1 cellular context compared by ENCODE assay signal in the genomic region with DNA sequence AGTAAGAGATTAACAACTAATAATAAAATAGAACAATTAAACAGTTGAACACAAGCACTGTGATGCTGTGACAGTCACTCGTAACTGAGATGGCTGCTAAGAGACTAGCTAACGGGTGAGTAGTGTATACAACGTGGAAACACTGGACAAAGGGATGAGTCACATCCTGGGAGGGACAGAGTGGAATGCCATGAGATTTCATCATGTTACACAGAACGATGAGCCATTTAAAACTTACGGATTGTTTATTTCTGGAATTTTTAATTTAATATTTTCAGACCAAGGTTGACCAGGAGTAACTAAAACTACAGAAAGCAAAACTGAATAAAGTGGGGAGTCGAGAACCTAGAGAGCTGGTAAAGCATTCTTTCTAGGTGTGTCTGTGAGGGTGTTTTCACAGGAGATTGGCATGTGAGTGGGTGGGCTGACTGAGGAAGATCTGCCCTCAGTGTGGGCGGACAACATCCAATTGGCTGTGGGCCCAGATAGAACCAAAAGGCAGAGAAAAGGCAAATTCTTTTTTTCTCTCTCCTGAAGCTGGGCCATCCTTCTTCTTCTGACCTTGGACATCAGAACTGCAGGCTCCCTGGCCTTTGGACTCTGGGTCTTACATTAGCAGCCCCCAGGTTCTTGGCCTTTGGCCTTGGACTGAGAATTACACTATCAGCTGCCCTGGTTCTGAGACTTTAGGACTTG.
TF ChIP-seq lines count a peak whose summit lies in the region.

No MANE protein-coding gene starts in this region.

TF ChIP-seq in K562, 482 proteins besides CTCF, POLR2A, EP300 and RAD21 (continued from another document and continues in another):
- TF ChIP-seq HDAC8 (tag; IDR thresholded peaks at IDR 0.05) (peak; percentile 33; the same call in 1 of the 2 replicates), ZMIZ1 (IDR thresholded peaks at IDR 0.05; ENCODE audit: low read depth in 2 of 2, low read length in 2 of 2) (no peak), NFE2 (IDR thresholded peaks at IDR 0.05; ENCODE audit: low read depth) (peak; percentile 28; the same call in 1 of the 2 replicates), ARNT (IDR thresholded peaks at IDR 0.05) (peak in 1 of 2 experiments; percentile 78; a peak in 1 of 4 replicates), HINFP (tag; conservative IDR thresholded peaks at IDR 0.05; ENCODE audit: low read depth) (0 out of 2 replicates have a peak, but pooled peaks have one; percentile 30), ZSCAN32 (CRISPR knock-in tag; IDR thresholded peaks at IDR 0.05) (0 out of 2 replicates have a peak, but pooled peaks have one; percentile 36), ILF3 (IDR thresholded peaks at IDR 0.05; ENCODE audit: borderline replicate concordance) (no peak), PHF20 (IDR thresholded peaks at IDR 0.05; ENCODE audit: partially characterized antibody) (no peak), CBFA2T2 (conservative IDR thresholded peaks at IDR 0.05) (no peak), HMG20B (CRISPR knock-in tag; IDR thresholded peaks at IDR 0.05) (no peak), ZNF639 (CRISPR knock-in tag; conservative IDR thresholded peaks at IDR 0.05 in 1 of 2, IDR thresholded peaks at IDR 0.05 in 1 of 2) (peak in 1 of 2 experiments; percentile 67; a peak in 2 of 4 replicates), ZNF140 (CRISPR knock-in tag; IDR thresholded peaks at IDR 0.05) (no peak), MCM5 (IDR thresholded peaks at IDR 0.05; ENCODE audit: low read depth) (no peak), NFXL1 (CRISPR knock-in tag; IDR thresholded peaks at IDR 0.05) (peak; percentile 67; the same call in 1 of the 2 replicates), JUND (IDR thresholded peaks at IDR 0.05; ENCODE audit: borderline replicate concordance, low read depth, low read length) (peak; percentile 98), JUND (tag; IDR thresholded peaks at IDR 0.05; ENCODE audit: borderline replicate concordance, low read depth, low read length) (peak; percentile 96), ZNF77 (CRISPR knock-in tag; IDR thresholded peaks at IDR 0.05) (no peak), TOE1 (IDR thresholded peaks at IDR 0.05; ENCODE audit: borderline replicate concordance) (no peak), TOE1 (CRISPR knock-in tag; IDR thresholded peaks at IDR 0.05; ENCODE audit: borderline replicate concordance, low read depth) (no peak), ZHX1 (conservative IDR thresholded peaks at IDR 0.05; ENCODE audit: low read length) (no peak), ZNF184 (CRISPR knock-in tag; IDR thresholded peaks at IDR 0.05) (no peak), ARHGAP35 (IDR thresholded peaks at IDR 0.05; ENCODE audit: partially characterized antibody) (no peak), KAT2B (IDR thresholded peaks at IDR 0.05; ENCODE audit: low read depth, low read length) (no peak), ZNF24 (IDR thresholded peaks at IDR 0.05) (no peak), CHD4 (IDR thresholded peaks at IDR 0.05; ENCODE audit: insufficient read depth, insufficient replicate concordance, low read depth, low read length, poor library complexity, severe bottlenecking) (no peak), NR2F6 (CRISPR knock-in tag; IDR thresholded peaks at IDR 0.05) (no peak), NFIC (IDR thresholded peaks at IDR 0.05) (peak; percentile 75), HDAC2 (IDR thresholded peaks at IDR 0.05) (0 out of 2 replicates have a peak, but pooled peaks have one; percentile 54), SOX6 (IDR thresholded peaks at IDR 0.05) (peak; percentile 94), NR2C2 (CRISPR knock-in tag; IDR thresholded peaks at IDR 0.05) (no peak), NR2C2 (tag; IDR thresholded peaks at IDR 0.05) (peak; percentile 62; the same call in 1 of the 2 replicates), HDAC3 (IDR thresholded peaks at IDR 0.05; ENCODE audit: borderline replicate concordance, partially characterized antibody) (no peak), TCF7L2 (IDR thresholded peaks at IDR 0.05; ENCODE audit: low read depth, low read length) (no peak), RUNX1 (IDR thresholded peaks at IDR 0.05; ENCODE audit: low read depth) (no peak), ZNF263 (CRISPR knock-in tag; IDR thresholded peaks at IDR 0.05; ENCODE audit: borderline replicate concordance) (0 out of 2 replicates have a peak, but pooled peaks have one; percentile 28), ZFP36 (IDR thresholded peaks at IDR 0.05; ENCODE audit: low read depth, low read length, partially characterized antibody) (no peak), GABPA (tag; conservative IDR thresholded peaks at IDR 0.05; ENCODE audit: low read depth) (peak; percentile 62)
- TF ChIP-seq, protein P1, sequence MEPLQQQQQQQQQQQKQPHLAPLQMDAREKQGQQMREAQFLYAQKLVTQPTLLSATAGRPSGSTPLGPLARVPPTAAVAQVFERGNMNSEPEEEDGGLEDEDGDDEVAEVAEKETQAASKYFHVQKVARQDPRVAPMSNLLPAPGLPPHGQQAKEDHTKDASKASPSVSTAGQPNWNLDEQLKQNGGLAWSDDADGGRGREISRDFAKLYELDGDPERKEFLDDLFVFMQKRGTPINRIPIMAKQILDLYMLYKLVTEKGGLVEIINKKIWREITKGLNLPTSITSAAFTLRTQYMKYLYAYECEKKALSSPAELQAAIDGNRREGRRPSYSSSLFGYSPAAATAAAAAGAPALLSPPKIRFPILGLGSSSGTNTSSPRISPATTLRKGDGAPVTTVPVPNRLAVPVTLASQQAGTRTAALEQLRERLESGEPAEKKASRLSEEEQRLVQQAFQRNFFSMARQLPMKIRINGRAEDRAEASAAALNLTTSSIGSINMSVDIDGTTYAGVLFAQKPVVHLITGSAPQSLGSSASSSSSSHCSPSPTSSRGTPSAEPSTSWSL (CRISPR knock-in tag; IDR thresholded peaks at IDR 0.05; ENCODE audit: borderline replicate concordance), result no peak
- TF ChIP-seq, protein P2, sequence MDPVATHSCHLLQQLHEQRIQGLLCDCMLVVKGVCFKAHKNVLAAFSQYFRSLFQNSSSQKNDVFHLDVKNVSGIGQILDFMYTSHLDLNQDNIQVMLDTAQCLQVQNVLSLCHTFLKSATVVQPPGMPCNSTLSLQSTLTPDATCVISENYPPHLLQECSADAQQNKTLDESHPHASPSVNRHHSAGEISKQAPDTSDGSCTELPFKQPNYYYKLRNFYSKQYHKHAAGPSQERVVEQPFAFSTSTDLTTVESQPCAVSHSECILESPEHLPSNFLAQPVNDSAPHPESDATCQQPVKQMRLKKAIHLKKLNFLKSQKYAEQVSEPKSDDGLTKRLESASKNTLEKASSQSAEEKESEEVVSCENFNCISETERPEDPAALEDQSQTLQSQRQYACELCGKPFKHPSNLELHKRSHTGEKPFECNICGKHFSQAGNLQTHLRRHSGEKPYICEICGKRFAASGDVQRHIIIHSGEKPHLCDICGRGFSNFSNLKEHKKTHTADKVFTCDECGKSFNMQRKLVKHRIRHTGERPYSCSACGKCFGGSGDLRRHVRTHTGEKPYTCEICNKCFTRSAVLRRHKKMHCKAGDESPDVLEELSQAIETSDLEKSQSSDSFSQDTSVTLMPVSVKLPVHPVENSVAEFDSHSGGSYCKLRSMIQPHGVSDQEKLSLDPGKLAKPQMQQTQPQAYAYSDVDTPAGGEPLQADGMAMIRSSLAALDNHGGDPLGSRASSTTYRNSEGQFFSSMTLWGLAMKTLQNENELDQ (CRISPR knock-in tag; IDR thresholded peaks at IDR 0.05; ENCODE audit: borderline replicate concordance), result no peak
- TF ChIP-seq, protein P3, sequence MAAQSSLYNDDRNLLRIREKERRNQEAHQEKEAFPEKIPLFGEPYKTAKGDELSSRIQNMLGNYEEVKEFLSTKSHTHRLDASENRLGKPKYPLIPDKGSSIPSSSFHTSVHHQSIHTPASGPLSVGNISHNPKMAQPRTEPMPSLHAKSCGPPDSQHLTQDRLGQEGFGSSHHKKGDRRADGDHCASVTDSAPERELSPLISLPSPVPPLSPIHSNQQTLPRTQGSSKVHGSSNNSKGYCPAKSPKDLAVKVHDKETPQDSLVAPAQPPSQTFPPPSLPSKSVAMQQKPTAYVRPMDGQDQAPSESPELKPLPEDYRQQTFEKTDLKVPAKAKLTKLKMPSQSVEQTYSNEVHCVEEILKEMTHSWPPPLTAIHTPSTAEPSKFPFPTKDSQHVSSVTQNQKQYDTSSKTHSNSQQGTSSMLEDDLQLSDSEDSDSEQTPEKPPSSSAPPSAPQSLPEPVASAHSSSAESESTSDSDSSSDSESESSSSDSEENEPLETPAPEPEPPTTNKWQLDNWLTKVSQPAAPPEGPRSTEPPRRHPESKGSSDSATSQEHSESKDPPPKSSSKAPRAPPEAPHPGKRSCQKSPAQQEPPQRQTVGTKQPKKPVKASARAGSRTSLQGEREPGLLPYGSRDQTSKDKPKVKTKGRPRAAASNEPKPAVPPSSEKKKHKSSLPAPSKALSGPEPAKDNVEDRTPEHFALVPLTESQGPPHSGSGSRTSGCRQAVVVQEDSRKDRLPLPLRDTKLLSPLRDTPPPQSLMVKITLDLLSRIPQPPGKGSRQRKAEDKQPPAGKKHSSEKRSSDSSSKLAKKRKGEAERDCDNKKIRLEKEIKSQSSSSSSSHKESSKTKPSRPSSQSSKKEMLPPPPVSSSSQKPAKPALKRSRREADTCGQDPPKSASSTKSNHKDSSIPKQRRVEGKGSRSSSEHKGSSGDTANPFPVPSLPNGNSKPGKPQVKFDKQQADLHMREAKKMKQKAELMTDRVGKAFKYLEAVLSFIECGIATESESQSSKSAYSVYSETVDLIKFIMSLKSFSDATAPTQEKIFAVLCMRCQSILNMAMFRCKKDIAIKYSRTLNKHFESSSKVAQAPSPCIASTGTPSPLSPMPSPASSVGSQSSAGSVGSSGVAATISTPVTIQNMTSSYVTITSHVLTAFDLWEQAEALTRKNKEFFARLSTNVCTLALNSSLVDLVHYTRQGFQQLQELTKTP (IDR thresholded peaks at IDR 0.05; ENCODE audit: low read depth in 1 of 2, partially characterized antibody in 2 of 2), result peak in 1 of 2 experiments; percentile 60
- TF ChIP-seq, protein P4, sequence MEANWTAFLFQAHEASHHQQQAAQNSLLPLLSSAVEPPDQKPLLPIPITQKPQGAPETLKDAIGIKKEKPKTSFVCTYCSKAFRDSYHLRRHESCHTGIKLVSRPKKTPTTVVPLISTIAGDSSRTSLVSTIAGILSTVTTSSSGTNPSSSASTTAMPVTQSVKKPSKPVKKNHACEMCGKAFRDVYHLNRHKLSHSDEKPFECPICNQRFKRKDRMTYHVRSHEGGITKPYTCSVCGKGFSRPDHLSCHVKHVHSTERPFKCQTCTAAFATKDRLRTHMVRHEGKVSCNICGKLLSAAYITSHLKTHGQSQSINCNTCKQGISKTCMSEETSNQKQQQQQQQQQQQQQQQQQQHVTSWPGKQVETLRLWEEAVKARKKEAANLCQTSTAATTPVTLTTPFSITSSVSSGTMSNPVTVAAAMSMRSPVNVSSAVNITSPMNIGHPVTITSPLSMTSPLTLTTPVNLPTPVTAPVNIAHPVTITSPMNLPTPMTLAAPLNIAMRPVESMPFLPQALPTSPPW (CRISPR knock-in tag; IDR thresholded peaks at IDR 0.05), result peak; percentile 45
